41 cellular contexts compared by ENCODE assay signal in genomic region chr6:167105060-167105459, GRCh38. TPM values are rescaled to one million over a fixed set of nuclear protein-coding genes. Genes with fewer than 3 reads are reported as not detected.
"Had no signal": no experiment of that assay in that cellular context is flagged by ENCODE, and none has a peak within 500 bp of the region (broad histone marks: within the 10 kb centered on the region; RNA-seq: fewer than 3 reads in every experiment).

No MANE protein-coding gene starts in this region.

- H3K27me3 ChIP-seq: adrenal gland, body of pancreas, brain microvascular endothelial cell, breast epithelium had no signal

- H3K27ac Mint-ChIP-seq: activated CD4-positive, alpha-beta memory T cell treated with anti-CD3 and anti-CD28 coated beads, Interleukin-2, amount 10 ng/mL, durations not matched to agents 7 days and 5 days; activated CD4-positive, alpha-beta T cell treated with anti-CD3 and anti-CD28 coated beads for 36 hours; activated CD4-positive, alpha-beta T cell treated with anti-CD3 and anti-CD28 coated beads, Interleukin-2, amount 10 ng/mL, durations not matched to agents 7 days and 5 days; activated CD8-positive, alpha-beta T cell treated with anti-CD3 and anti-CD28 coated beads, Interleukin-2, amount 10 ng/mL, durations not matched to agents 7 days and 5 days; activated naive CD4-positive, alpha-beta T cell treated with anti-CD3 and anti-CD28 coated beads for 36 hours; activated naive CD4-positive, alpha-beta T cell treated with anti-CD3 and anti-CD28 coated beads, Interleukin-2, amount 50 U/mL, for 72 hours; activated naive CD8-positive, alpha-beta T cell treated with anti-CD3 and anti-CD28 coated beads for 36 hours; activated T-cell treated with anti-CD3 and anti-CD28 coated beads, Interleukin-2, amount 50 U/mL, for 72 hours; activated T-helper 1 cell treated with anti-CD3 and anti-CD28 coated beads, Interleukin-12 subunit alpha, Interleukin-12 subunit beta, Interleukin-2, Interleukin-4 antibody, amounts not matched to agents 30 ng/mL and 10 ng/mL and 1 ng/mL, durations not matched to agents 14 hours and 24 hours and 36 hours; activated T-helper 17 cell treated with anti-CD3 and anti-CD28 coated beads, Interleukin-2, amount 50 U/mL, for 72 hours; T-helper 1 cell treated with Interleukin-12 subunit alpha and Interleukin-12 subunit beta and Interleukin-4 antibody, amounts not matched to agents 30 μg/mL and 1 μg/mL, for 36 hours; T-helper 2 cell treated with Interferon-gamma antibody and Interleukin-4, amounts not matched to agents 5 μg/mL and 100 μg/mL, for 36 hours; WTC11 had no signal

- H3K27ac ChIP-seq: adrenal gland, body of pancreas, brain microvascular endothelial cell, breast epithelium, WERI-Rb-1 had no signal

- H3K9me3 Mint-ChIP-seq: activated CD4-positive, alpha-beta memory T cell treated with anti-CD3 and anti-CD28 coated beads, Interleukin-2, amount 10 ng/mL, durations not matched to agents 7 days and 5 days; activated naive CD4-positive, alpha-beta T cell treated with anti-CD3 and anti-CD28 coated beads for 36 hours; activated naive CD8-positive, alpha-beta T cell treated with anti-CD3 and anti-CD28 coated beads for 36 hours; activated T-cell treated with anti-CD3 and anti-CD28 coated beads, Interleukin-2, amount 50 U/mL, for 4 hours; activated T-cell treated with anti-CD3 and anti-CD28 coated beads, Interleukin-2, amount 50 U/mL, for 72 hours; activated T-helper 1 cell treated with anti-CD3 and anti-CD28 coated beads, Interleukin-12 subunit alpha, Interleukin-12 subunit beta, Interleukin-2, Interleukin-4 antibody, amounts not matched to agents 30 ng/mL and 10 ng/mL and 1 ng/mL, durations not matched to agents 14 hours and 24 hours and 36 hours; activated T-helper 17 cell treated with anti-CD3 and anti-CD28 coated beads, Interleukin-2, amount 50 U/mL, for 72 hours; T-helper 1 cell treated with Interleukin-12 subunit alpha and Interleukin-12 subunit beta and Interleukin-4 antibody, amounts not matched to agents 30 μg/mL and 1 μg/mL, for 36 hours; T-helper 2 cell treated with Interferon-gamma antibody and Interleukin-4, amounts not matched to agents 5 μg/mL and 100 μg/mL, for 36 hours had no signal

- ATAC-seq: activated CD4-positive, alpha-beta T cell treated with anti-CD3 and anti-CD28 coated beads for 36 hours; activated CD4-positive, CD25-positive, alpha-beta regulatory T cell treated with anti-CD3 and anti-CD28 coated beads, Interleukin-2, amount 50 U/mL, for 24 hours; activated CD8-positive, alpha-beta T cell treated with anti-CD3 and anti-CD28 coated beads, Interleukin-2, amount 10 ng/mL, durations not matched to agents 7 days and 5 days; activated naive CD4-positive, alpha-beta T cell treated with anti-CD3 and anti-CD28 coated beads, Interleukin-2, amount 50 U/mL, for 72 hours; activated T-cell treated with anti-CD3 and anti-CD28 coated beads, Interleukin-2, amount 50 U/mL, for 4 hours; activated T-cell treated with anti-CD3 and anti-CD28 coated beads, Interleukin-2, amount 50 U/mL, for 72 hours; activated T-helper 17 cell treated with anti-CD3 and anti-CD28 coated beads, Interleukin-2, amount 50 U/mL, for 72 hours; body of pancreas; WTC11 had no signal

- H3K36me3 Mint-ChIP-seq: activated naive CD4-positive, alpha-beta T cell treated with anti-CD3 and anti-CD28 coated beads, Interleukin-2, amount 50 U/mL, for 72 hours; activated naive CD8-positive, alpha-beta T cell treated with anti-CD3 and anti-CD28 coated beads for 36 hours; WTC11 had no signal

- H3K4me3 Mint-ChIP-seq: activated CD4-positive, alpha-beta memory T cell treated with anti-CD3 and anti-CD28 coated beads, Interleukin-2, amount 10 ng/mL, durations not matched to agents 7 days and 5 days; activated CD4-positive, alpha-beta T cell treated with anti-CD3 and anti-CD28 coated beads for 36 hours; activated CD4-positive, alpha-beta T cell treated with anti-CD3 and anti-CD28 coated beads, Interleukin-2, amount 10 ng/mL, durations not matched to agents 7 days and 5 days; activated CD8-positive, alpha-beta T cell treated with anti-CD3 and anti-CD28 coated beads, Interleukin-2, amount 10 ng/mL, durations not matched to agents 7 days and 5 days; activated naive CD4-positive, alpha-beta T cell treated with anti-CD3 and anti-CD28 coated beads for 36 hours; activated naive CD8-positive, alpha-beta T cell treated with anti-CD3 and anti-CD28 coated beads for 36 hours; activated T-cell treated with anti-CD3 and anti-CD28 coated beads, Interleukin-2, amount 50 U/mL, for 4 hours; activated T-cell treated with anti-CD3 and anti-CD28 coated beads, Interleukin-2, amount 50 U/mL, for 72 hours; activated T-helper 1 cell treated with anti-CD3 and anti-CD28 coated beads, Interleukin-12 subunit alpha, Interleukin-12 subunit beta, Interleukin-2, Interleukin-4 antibody, amounts not matched to agents 30 ng/mL and 10 ng/mL and 1 ng/mL, durations not matched to agents 14 hours and 24 hours and 36 hours; activated T-helper 17 cell treated with anti-CD3 and anti-CD28 coated beads, Interleukin-2, amount 50 U/mL, for 72 hours; T-helper 1 cell treated with Interleukin-12 subunit alpha and Interleukin-12 subunit beta and Interleukin-4 antibody, amounts not matched to agents 30 μg/mL and 1 μg/mL, for 36 hours; T-helper 2 cell treated with Interferon-gamma antibody and Interleukin-4, amounts not matched to agents 5 μg/mL and 100 μg/mL, for 36 hours; WTC11 had no signal

- H3K9me3 ChIP-seq: adrenal gland, body of pancreas, breast epithelium had no signal

- H3K4me1 ChIP-seq: adrenal gland, body of pancreas, breast epithelium had no signal

- H3K4me1 Mint-ChIP-seq: WTC11 had no signal

- DNase-seq: activated CD4-positive, alpha-beta memory T cell treated with anti-CD3 and anti-CD28 coated beads, Interleukin-2, amount 10 ng/mL, durations not matched to agents 7 days and 5 days; activated CD4-positive, alpha-beta T cell treated with anti-CD3 and anti-CD28 coated beads for 1 hour; activated CD4-positive, alpha-beta T cell treated with anti-CD3 and anti-CD28 coated beads for 36 hours; activated CD4-positive, alpha-beta T cell treated with anti-CD3 and anti-CD28 coated beads for 48 hours; activated CD4-positive, alpha-beta T cell treated with anti-CD3 and anti-CD28 coated beads, Interleukin-2, amount 10 ng/mL, durations not matched to agents 7 days and 5 days; activated CD4-positive, alpha-beta T cell treated with anti-CD3 and anti-CD28 coated beads, Interleukin-2, amount 50 U/mL, for 48 hours; activated CD8-positive, alpha-beta memory T cell treated with anti-CD3 and anti-CD28 coated beads, Interleukin-2, amount 50 U/mL, for 4 hours; activated CD8-positive, alpha-beta T cell treated with anti-CD3 and anti-CD28 coated beads, Interleukin-2, amount 10 ng/mL, durations not matched to agents 7 days and 5 days; activated effector memory CD4-positive, alpha-beta T cell treated with anti-CD3 and anti-CD28 coated beads, Interleukin-2, amount 50 U/mL, for 16 hours; activated gamma-delta T cell treated with Interleukin-2 at 50 U/mL for 16 hours; activated naive CD4-positive, alpha-beta T cell; activated naive CD4-positive, alpha-beta T cell treated with anti-CD3 and anti-CD28 coated beads for 36 hours; activated naive CD4-positive, alpha-beta T cell treated with anti-CD3 and anti-CD28 coated beads, Interleukin-2, amount 50 U/mL, for 16 hours; activated naive CD8-positive, alpha-beta T cell treated with anti-CD3 and anti-CD28 coated beads for 36 hours; activated T-cell treated with anti-CD3 and anti-CD28 coated beads for 4 hours; activated T-cell treated with anti-CD3 and anti-CD28 coated beads, Interleukin-2, amount 50 U/mL, for 1 hour; activated T-cell treated with anti-CD3 and anti-CD28 coated beads, Interleukin-2, amount 50 U/mL, for 4 hours; activated T-cell treated with anti-CD3 and anti-CD28 coated beads, Interleukin-2, amount 50 U/mL, for 72 hours; adrenal gland; amniotic stem cell; body of pancreas; brain microvascular endothelial cell; central memory CD4-positive, alpha-beta T cell; SW 1271; T-helper 1 cell; T-helper 2 cell; T-helper 9 cell; WERI-Rb-1 had no signal

- H3K27me3 Mint-ChIP-seq: activated CD4-positive, alpha-beta T cell treated with anti-CD3 and anti-CD28 coated beads for 36 hours; activated CD4-positive, alpha-beta T cell treated with anti-CD3 and anti-CD28 coated beads, Interleukin-2, amount 10 ng/mL, durations not matched to agents 7 days and 5 days; activated naive CD8-positive, alpha-beta T cell treated with anti-CD3 and anti-CD28 coated beads for 36 hours; activated T-helper 17 cell treated with anti-CD3 and anti-CD28 coated beads, Interleukin-2, amount 50 U/mL, for 72 hours had no signal

- H3K4me3 ChIP-seq: adrenal gland, body of pancreas, breast epithelium had no signal

- H3K36me3 ChIP-seq: adrenal gland, brain microvascular endothelial cell, breast epithelium, WERI-Rb-1 had no signal

- FAIRE-seq: astrocyte had no signal

RNA-seq across cellular contexts. Expression of gene CCR6, which starts 17.8 kb away (rescaled TPM):
- total RNA-seq: activated naive CD4-positive, alpha-beta T cell treated with anti-CD3 and anti-CD28 coated beads, Interleukin-2, amount 50 U/mL, for 72 hours; activated T-helper 1 cell treated with anti-CD3 and anti-CD28 coated beads, Interleukin-12 subunit alpha, Interleukin-12 subunit beta, Interleukin-2, Interleukin-4 antibody, amounts not matched to agents 30 ng/mL and 10 ng/mL and 1 ng/mL, durations not matched to agents 14 hours and 24 hours and 36 hours; adrenal gland; astrocyte; body of pancreas; cardiac septum; cerebellum; WTC11 had no signal
- polyA plus RNA-seq: adrenal gland, aorta had no signal

RNA-seq across cellular contexts. Expression of gene GPR31, which starts 52.7 kb away (rescaled TPM):
- total RNA-seq: activated CD4-positive, alpha-beta memory T cell treated with anti-CD3 and anti-CD28 coated beads, Interleukin-2, amount 10 ng/mL, durations not matched to agents 7 days and 5 days; activated CD4-positive, alpha-beta T cell treated with anti-CD3 and anti-CD28 coated beads for 36 hours; activated CD4-positive, alpha-beta T cell treated with anti-CD3 and anti-CD28 coated beads, Interleukin-2, amount 10 ng/mL, durations not matched to agents 7 days and 5 days; activated CD8-positive, alpha-beta memory T cell treated with anti-CD3 and anti-CD28 coated beads for 36 hours; activated CD8-positive, alpha-beta T cell treated with anti-CD3 and anti-CD28 coated beads, Interleukin-2, amount 10 ng/mL, durations not matched to agents 7 days and 5 days; activated naive CD4-positive, alpha-beta T cell treated with anti-CD3 and anti-CD28 coated beads for 36 hours; activated naive CD4-positive, alpha-beta T cell treated with anti-CD3 and anti-CD28 coated beads, Interleukin-2, amount 50 U/mL, for 72 hours; activated naive CD8-positive, alpha-beta T cell treated with anti-CD3 and anti-CD28 coated beads for 36 hours; activated T-cell treated with anti-CD3 and anti-CD28 coated beads, Interleukin-2, amount 50 U/mL, for 4 hours; activated T-cell treated with anti-CD3 and anti-CD28 coated beads, Interleukin-2, amount 50 U/mL, for 72 hours; activated T-helper 1 cell treated with anti-CD3 and anti-CD28 coated beads, Interleukin-12 subunit alpha, Interleukin-12 subunit beta, Interleukin-2, Interleukin-4 antibody, amounts not matched to agents 30 ng/mL and 10 ng/mL and 1 ng/mL, durations not matched to agents 14 hours and 24 hours and 36 hours; activated T-helper 17 cell treated with anti-CD3 and anti-CD28 coated beads, Interleukin-2, amount 50 U/mL, for 72 hours; adrenal gland; aorta; astrocyte; body of pancreas; breast epithelium; cardiac septum; cerebellum; WTC11 had no signal
- polyA plus RNA-seq: adrenal gland, aorta had no signal
